ENCODE assay signal across 1 cellular context in the genomic region with DNA sequence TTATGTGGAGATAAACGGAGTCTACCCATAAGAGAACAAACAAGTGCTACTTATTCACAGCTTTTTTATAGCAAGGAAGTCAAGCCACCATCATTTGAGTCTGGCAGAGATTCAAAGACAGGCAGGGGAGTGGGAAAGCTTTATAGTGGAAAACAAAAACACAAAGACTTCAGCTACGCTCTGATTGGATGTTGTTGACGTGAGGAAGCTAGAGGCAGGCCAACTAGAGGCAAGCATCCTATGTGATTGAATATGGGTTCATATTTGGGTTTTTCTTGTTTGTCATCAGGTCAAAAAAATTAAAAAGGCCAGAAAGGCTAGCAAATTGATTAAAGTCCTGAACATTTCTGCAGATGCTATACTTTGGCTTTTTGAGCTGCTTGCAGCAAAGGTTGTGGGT.
TF ChIP-seq lines count a peak whose summit lies in the region.

No MANE protein-coding gene starts in this region.

TF ChIP-seq in IMR-90, 13 proteins besides CTCF, POLR2A, EP300 and RAD21:
- TF ChIP-seq RCOR1 (IDR thresholded peaks at IDR 0.05; ENCODE audit: insufficient replicate concordance, low read length): no peak
- TF ChIP-seq ELK1 (IDR thresholded peaks at IDR 0.05; ENCODE audit: borderline replicate concordance, low read depth, low read length): no peak
- TF ChIP-seq RFX5 (IDR thresholded peaks at IDR 0.05; ENCODE audit: low read depth, low read length): no peak
- no peak for TF ChIP-seq USF2 (IDR thresholded peaks at IDR 0.05; ENCODE audit: low read depth, low read length)
- TF ChIP-seq BHLHE40 (IDR thresholded peaks at IDR 0.05; ENCODE audit: low read depth, low read length): no peak
